In the genomic region with DNA sequence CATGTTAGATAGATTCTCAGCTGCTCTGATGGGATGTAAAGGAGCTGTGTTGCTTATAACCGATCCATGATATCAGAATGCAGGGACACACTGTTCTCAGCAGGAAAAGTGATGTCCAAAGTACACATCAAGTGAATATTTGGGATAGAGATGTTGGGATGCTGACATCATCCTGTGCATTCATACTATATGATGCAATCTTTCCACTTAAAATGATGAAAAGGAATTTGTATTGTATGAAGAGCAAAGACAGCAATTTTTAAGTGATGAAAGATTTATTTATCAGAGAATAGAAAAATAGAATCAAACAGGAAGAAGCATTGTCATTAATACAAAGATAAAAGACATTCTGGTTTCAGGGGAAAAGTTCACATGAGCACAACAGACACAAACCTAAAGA, we compare ENCODE assay signal across 3 cellular contexts.
A peak's percentile ranks its signal among the peaks of the same experiment; 100 is the strongest.
TF ChIP-seq lines count a peak whose summit lies in the region.

No MANE protein-coding gene starts in this region.

TF ChIP-seq in SK-N-SH treated with all-trans-retinoic acid at 6 μM for 48 hours, 23 proteins besides CTCF, POLR2A, EP300 and RAD21:
- no peak for TF ChIP-seq PPARA (CRISPR knock-in tag; IDR thresholded peaks at IDR 0.05; ENCODE audit: borderline replicate concordance)
- TF ChIP-seq, protein P1, sequence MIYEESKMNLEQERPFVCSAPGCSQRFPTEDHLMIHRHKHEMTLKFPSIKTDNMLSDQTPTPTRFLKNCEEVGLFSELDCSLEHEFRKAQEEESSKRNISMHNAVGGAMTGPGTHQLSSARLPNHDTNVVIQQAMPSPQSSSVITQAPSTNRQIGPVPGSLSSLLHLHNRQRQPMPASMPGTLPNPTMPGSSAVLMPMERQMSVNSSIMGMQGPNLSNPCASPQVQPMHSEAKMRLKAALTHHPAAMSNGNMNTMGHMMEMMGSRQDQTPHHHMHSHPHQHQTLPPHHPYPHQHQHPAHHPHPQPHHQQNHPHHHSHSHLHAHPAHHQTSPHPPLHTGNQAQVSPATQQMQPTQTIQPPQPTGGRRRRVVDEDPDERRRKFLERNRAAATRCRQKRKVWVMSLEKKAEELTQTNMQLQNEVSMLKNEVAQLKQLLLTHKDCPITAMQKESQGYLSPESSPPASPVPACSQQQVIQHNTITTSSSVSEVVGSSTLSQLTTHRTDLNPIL (CRISPR knock-in tag; IDR thresholded peaks at IDR 0.05; ENCODE audit: low read depth) = 0 out of 2 replicates have a peak, but pooled peaks have one; percentile 77
- TF ChIP-seq ISL1 (CRISPR knock-in tag; IDR thresholded peaks at IDR 0.05) = peak; percentile 88

TF ChIP-seq in SK-N-SH, 30 proteins besides CTCF, POLR2A, EP300 and RAD21:
- TF ChIP-seq, protein P2, sequence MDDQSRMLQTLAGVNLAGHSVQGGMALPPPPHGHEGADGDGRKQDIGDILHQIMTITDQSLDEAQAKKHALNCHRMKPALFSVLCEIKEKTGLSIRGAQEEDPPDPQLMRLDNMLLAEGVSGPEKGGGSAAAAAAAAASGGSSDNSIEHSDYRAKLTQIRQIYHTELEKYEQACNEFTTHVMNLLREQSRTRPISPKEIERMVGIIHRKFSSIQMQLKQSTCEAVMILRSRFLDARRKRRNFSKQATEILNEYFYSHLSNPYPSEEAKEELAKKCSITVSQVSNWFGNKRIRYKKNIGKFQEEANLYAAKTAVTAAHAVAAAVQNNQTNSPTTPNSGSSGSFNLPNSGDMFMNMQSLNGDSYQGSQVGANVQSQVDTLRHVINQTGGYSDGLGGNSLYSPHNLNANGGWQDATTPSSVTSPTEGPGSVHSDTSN (IDR thresholded peaks at IDR 0.05) = no peak
- TF ChIP-seq JUND (IDR thresholded peaks at IDR 0.05) (no peak), MEF2A (IDR thresholded peaks at IDR 0.05; ENCODE audit: borderline replicate concordance, low read depth) (no peak), TEAD4 (IDR thresholded peaks at IDR 0.05; ENCODE audit: borderline replicate concordance, insufficient read depth) (no peak), RXRA (IDR thresholded peaks at IDR 0.05; ENCODE audit: borderline replicate concordance, low read depth) (no peak), TAF1 (IDR thresholded peaks at IDR 0.05; ENCODE audit: borderline replicate concordance, low read depth, low read length) (no peak), FOSL2 (IDR thresholded peaks at IDR 0.05; ENCODE audit: borderline replicate concordance, low read depth) (no peak), MXI1 (IDR thresholded peaks at IDR 0.05; ENCODE audit: low read depth, low read length) (no peak)
- TF ChIP-seq, protein P3, sequence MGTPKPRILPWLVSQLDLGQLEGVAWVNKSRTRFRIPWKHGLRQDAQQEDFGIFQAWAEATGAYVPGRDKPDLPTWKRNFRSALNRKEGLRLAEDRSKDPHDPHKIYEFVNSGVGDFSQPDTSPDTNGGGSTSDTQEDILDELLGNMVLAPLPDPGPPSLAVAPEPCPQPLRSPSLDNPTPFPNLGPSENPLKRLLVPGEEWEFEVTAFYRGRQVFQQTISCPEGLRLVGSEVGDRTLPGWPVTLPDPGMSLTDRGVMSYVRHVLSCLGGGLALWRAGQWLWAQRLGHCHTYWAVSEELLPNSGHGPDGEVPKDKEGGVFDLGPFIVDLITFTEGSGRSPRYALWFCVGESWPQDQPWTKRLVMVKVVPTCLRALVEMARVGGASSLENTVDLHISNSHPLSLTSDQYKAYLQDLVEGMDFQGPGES (IDR thresholded peaks at IDR 0.05; ENCODE audit: low read depth, low read length) = no peak
- TF ChIP-seq, protein P4, sequence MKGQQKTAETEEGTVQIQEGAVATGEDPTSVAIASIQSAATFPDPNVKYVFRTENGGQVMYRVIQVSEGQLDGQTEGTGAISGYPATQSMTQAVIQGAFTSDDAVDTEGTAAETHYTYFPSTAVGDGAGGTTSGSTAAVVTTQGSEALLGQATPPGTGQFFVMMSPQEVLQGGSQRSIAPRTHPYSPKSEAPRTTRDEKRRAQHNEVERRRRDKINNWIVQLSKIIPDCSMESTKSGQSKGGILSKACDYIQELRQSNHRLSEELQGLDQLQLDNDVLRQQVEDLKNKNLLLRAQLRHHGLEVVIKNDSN (IDR thresholded peaks at IDR 0.05; ENCODE audit: borderline replicate concordance, low read depth) = no peak
- TF ChIP-seq, protein P5, sequence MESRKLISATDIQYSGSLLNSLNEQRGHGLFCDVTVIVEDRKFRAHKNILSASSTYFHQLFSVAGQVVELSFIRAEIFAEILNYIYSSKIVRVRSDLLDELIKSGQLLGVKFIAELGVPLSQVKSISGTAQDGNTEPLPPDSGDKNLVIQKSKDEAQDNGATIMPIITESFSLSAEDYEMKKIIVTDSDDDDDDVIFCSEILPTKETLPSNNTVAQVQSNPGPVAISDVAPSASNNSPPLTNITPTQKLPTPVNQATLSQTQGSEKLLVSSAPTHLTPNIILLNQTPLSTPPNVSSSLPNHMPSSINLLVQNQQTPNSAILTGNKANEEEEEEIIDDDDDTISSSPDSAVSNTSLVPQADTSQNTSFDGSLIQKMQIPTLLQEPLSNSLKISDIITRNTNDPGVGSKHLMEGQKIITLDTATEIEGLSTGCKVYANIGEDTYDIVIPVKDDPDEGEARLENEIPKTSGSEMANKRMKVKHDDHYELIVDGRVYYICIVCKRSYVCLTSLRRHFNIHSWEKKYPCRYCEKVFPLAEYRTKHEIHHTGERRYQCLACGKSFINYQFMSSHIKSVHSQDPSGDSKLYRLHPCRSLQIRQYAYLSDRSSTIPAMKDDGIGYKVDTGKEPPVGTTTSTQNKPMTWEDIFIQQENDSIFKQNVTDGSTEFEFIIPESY (IDR thresholded peaks at IDR 0.05; ENCODE audit: borderline replicate concordance, low read depth) = no peak
TF ChIP-seq in SK-N-SH: peak in this region for 0.

TF ChIP-seq in K562, 482 proteins besides CTCF, POLR2A, EP300 and RAD21 (continued from another document):
- no peak for TF ChIP-seq STAG1 (CRISPR knock-in tag; IDR thresholded peaks at IDR 0.05; ENCODE audit: borderline replicate concordance)
- no peak for TF ChIP-seq CEBPG (CRISPR knock-in tag; IDR thresholded peaks at IDR 0.05)
- TF ChIP-seq CEBPG (tag; conservative IDR thresholded peaks at IDR 0.05 in 1 of 2, IDR thresholded peaks at IDR 0.05 in 1 of 2) = peak; percentile 76 to 89
- TF ChIP-seq, protein P6, sequence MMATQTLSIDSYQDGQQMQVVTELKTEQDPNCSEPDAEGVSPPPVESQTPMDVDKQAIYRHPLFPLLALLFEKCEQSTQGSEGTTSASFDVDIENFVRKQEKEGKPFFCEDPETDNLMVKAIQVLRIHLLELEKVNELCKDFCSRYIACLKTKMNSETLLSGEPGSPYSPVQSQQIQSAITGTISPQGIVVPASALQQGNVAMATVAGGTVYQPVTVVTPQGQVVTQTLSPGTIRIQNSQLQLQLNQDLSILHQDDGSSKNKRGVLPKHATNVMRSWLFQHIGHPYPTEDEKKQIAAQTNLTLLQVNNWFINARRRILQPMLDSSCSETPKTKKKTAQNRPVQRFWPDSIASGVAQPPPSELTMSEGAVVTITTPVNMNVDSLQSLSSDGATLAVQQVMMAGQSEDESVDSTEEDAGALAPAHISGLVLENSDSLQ (IDR thresholded peaks at IDR 0.05) = no peak
- TF ChIP-seq, protein P7, sequence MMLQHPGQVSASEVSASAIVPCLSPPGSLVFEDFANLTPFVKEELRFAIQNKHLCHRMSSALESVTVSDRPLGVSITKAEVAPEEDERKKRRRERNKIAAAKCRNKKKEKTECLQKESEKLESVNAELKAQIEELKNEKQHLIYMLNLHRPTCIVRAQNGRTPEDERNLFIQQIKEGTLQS (IDR thresholded peaks at IDR 0.05) = peak; percentile 61
- TF ChIP-seq, protein P7 (CRISPR knock-in tag; conservative IDR thresholded peaks at IDR 0.05) = no peak
- TF ChIP-seq CEBPB (tag; IDR thresholded peaks at IDR 0.05) = peak; percentile 58
- no peak for TF ChIP-seq ZNF316 (IDR thresholded peaks at IDR 0.05)
